ENCODE assay signal across 9 cellular contexts in the genomic region with DNA sequence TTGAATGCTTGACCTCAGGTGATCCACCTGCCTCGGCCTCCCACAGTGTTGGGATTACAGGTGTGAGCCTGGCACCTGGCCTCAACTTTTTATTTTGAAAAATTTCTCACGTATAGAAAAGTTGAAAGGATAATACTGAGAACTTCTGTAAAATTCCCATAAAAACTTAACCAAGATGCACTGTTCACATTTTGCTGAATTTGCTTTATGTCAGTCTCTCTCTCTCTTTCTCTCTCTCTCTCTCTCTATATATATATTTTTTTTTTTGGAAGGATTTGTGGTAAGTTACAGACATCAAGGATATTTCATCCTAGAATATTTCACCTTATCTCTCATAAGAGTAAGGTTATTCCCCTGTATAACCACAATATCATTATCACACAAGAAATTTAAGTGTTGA. TPM values are rescaled to one million over a fixed set of nuclear protein-coding genes. Genes with fewer than 3 reads are reported as not detected.
"Had no signal": no experiment of that assay in that cellular context is flagged by ENCODE, and none has a peak within 500 bp of the region (broad histone marks: within the 10 kb centered on the region; RNA-seq: fewer than 3 reads in every experiment).

No MANE protein-coding gene starts in this region.

- ATAC-seq: GM23338, HepG2 had no signal

- H3K9me3 Mint-ChIP-seq: GM23338, H9, HFFc6, IgD-negative memory B cell had no signal

- DNase-seq: H9, HCEC 1CT, HFFc6, KG1 had no signal

- H3K27me3 Mint-ChIP-seq: IgD-negative memory B cell had no signal

- H3K27ac ChIP-seq: HL-60 had no signal

- H3K4me3 Mint-ChIP-seq: GM23338, H9, HFFc6, IgD-negative memory B cell had no signal

- H3K27ac Mint-ChIP-seq: GM23338, H9, HFFc6, IgD-negative memory B cell had no signal

- H3K4me3 ChIP-seq: GM23338 had no signal

- H3K36me3 Mint-ChIP-seq: IgD-negative memory B cell had no signal

RNA-seq across cellular contexts. Expression of a gene that starts 30.8 kb away (rescaled TPM):
- total RNA-seq: GM23338, H9, HT1080 had no signal
